Comparison of ENCODE assay signal across 13 cellular contexts in genomic region chr7:70456729-70457128, GRCh38.
DNase-seq lines count a peak whose midpoint lies in the region; ATAC-seq and TF ChIP-seq lines count a peak whose summit lies in the region.
"Had no signal": no experiment of that assay in that cellular context is flagged by ENCODE, and none has a peak within 500 bp of the region (broad histone marks: within the 10 kb centered on the region; RNA-seq: fewer than 3 reads in every experiment).

No MANE protein-coding gene starts in this region.

- peaks cover 7% of the 10 kb centered on the region for H3K36me3 Mint-ChIP-seq in mesothelial cell of epicardium

- peaks cover 15% of the 10 kb centered on the region for H3K4me1 ChIP-seq in effector memory CD4-positive, alpha-beta T cell (ENCODE audit: control insufficient read depth, insufficient read depth, low read length, poor library complexity, severe bottlenecking)
- no peaks in the 10 kb centered on the region for H3K4me1 ChIP-seq in psoas muscle

- H3K27ac Mint-ChIP-seq in mesothelial cell of epicardium: peak overlapping the region; percentile 94

- no peaks in the 10 kb centered on the region for H3K36me3 ChIP-seq in effector memory CD4-positive, alpha-beta T cell (ENCODE audit: control insufficient read depth, insufficient read depth, low read length)
- no peaks in the 10 kb centered on the region for H3K36me3 ChIP-seq in psoas muscle (ENCODE audit: insufficient read depth in 1 of 2, low read depth in 1 of 2)
- H3K36me3 ChIP-seq: adrenal gland had no signal

- no peaks in the 10 kb centered on the region for H3K9me3 ChIP-seq in effector memory CD4-positive, alpha-beta T cell (ENCODE audit: control insufficient read depth, low read length)
- H3K9me3 ChIP-seq in psoas muscle: no peaks in the 10 kb centered on the region
- H3K9me3 ChIP-seq: adrenal gland had no signal

- H3K4me1 Mint-ChIP-seq in mesothelial cell of epicardium: peaks cover 39% of the 10 kb centered on the region

- H3K27me3 ChIP-seq in effector memory CD4-positive, alpha-beta T cell (replicated peaks; ENCODE audit: control insufficient read depth, insufficient read depth, low read length, poor library complexity, severe bottlenecking): no peaks in the 10 kb centered on the region
- H3K27me3 ChIP-seq in psoas muscle (ENCODE audit: insufficient read depth in 3 of 3, low read length in 2 of 3): no peaks in the 10 kb centered on the region
- H3K27me3 ChIP-seq: adrenal gland had no signal

- ATAC-seq in GM18858 (IDR thresholded peaks at IDR 0.05; ENCODE audit: unreplicated experiment) (peak; percentile 68), GM21447 (IDR thresholded peaks at IDR 0.05; ENCODE audit: unreplicated experiment) (peak; percentile 75), HG03342 (IDR thresholded peaks at IDR 0.05; ENCODE audit: unreplicated experiment) (peak; percentile 61), psoas muscle (no peak)

- no peak for TF ChIP-seq CTCF in mesothelial cell of epicardium (IDR thresholded peaks at IDR 0.05; ENCODE audit: unreplicated experiment)
- no peak for TF ChIP-seq CTCF in psoas muscle (IDR thresholded peaks at IDR 0.05)

- H3K9me3 Mint-ChIP-seq in mesothelial cell of epicardium: no peaks in the 10 kb centered on the region

- no peak for DNase-seq in mesothelial cell of epicardium (ENCODE audit: low spot score in 2 of 2, unreplicated experiment in 2 of 2)
- DNase-seq in T-helper 9 cell: no peak
- DNase-seq in SHP77 treated with DMSO at 0.1 percent for 48 hours (lab: John Stamatoyannopoulos, UW): no peak
- DNase-seq in effector memory CD4-positive, alpha-beta T cell: no peak
- DNase-seq in psoas muscle: no peak
- DNase-seq: adrenal gland, COR-L47, glutamatergic neuron, NCI-H510A had no signal

- 85 to 92% (median 90%) methylated on average over 4 of the region's 4 CpGs for WGBS in psoas muscle, 3 donors

- H3K27ac ChIP-seq in effector memory CD4-positive, alpha-beta T cell (ENCODE audit: insufficient read depth, low read length, poor library complexity, severe bottlenecking): no peak overlapping the region
- no peak overlapping the region for H3K27ac ChIP-seq in psoas muscle
- H3K27ac ChIP-seq: adrenal gland, KMS-11 had no signal

- no peaks in the 10 kb centered on the region for H3K27me3 Mint-ChIP-seq in mesothelial cell of epicardium (ENCODE audit: low read depth)

- no peak overlapping the region for H3K4me3 ChIP-seq in effector memory CD4-positive, alpha-beta T cell (ENCODE audit: insufficient read depth, low read depth, low read length, poor library complexity, severe bottlenecking)
- H3K4me3 ChIP-seq in psoas muscle: no peak overlapping the region
- H3K4me3 ChIP-seq: adrenal gland had no signal

- H3K4me3 Mint-ChIP-seq in mesothelial cell of epicardium: no peak overlapping the region

- intact Hi-C loops in psoas muscle (cut with DNase I): no loop called here

Comparison
In these comparisons a context has a peak if more than half of its experiments do, and no peak if none do; other contexts are left out.
1. ATAC-seq: peak in GM18858 (single experiment), GM21447 (single experiment) and HG03342 (single experiment); none in psoas muscle (0 of 4).